17 cellular contexts compared by ENCODE assay signal in the genomic region with DNA sequence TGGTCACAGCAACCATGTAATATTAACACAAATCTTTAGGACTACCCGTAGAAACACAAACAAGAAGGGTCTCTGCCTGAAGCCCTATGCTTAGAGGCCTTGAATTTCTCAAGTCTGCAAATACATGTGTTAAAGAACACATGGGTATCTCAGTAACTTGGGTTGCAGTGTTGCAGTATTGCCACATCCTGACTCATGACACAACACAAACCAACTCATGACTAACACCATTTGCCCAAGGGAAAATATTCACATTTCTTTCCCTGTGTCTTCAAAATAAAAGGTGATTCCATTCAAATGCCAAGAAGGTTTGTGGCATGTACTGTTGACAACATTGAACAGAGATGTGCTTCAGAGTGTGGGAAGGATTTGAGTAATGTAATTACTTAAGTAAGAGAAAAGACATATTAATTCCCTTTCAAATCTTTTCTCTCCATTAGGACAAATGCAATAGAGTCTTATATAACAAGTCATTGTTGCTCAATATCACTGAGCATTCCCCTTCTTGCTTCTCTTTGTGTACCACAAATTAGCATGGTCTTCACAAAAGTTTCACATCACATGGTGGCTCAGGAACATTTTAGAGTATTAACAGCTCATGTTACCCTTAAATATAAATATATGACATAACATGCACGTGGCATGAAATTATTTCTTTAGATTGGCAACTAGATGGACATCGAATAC.
DNase-seq lines count a peak whose midpoint lies in the region; ATAC-seq and TF ChIP-seq lines count a peak whose summit lies in the region.
"Had no signal": no experiment of that assay in that cellular context is flagged by ENCODE, and none has a peak within 500 bp of the region (broad histone marks: within the 10 kb centered on the region; RNA-seq: fewer than 3 reads in every experiment).

No MANE protein-coding gene starts in this region.

- H2BK12ac ChIP-seq in trophoblast cell (ENCODE audit: low read length) = no peak overlapping the region

- H3K9me3 Mint-ChIP-seq in HFFc6 = peaks cover 15% of the 10 kb centered on the region
- H3K9me3 Mint-ChIP-seq: nephron progenitor cell had no signal

- H4K91ac ChIP-seq in trophoblast cell (ENCODE audit: low read depth, low read length) = no peak overlapping the region

- H4K8ac ChIP-seq in trophoblast cell (ENCODE audit: low read depth, low read length) = no peak overlapping the region

- H3K36me3 Mint-ChIP-seq in HFFc6 (ENCODE audit: low read depth) = no peaks in the 10 kb centered on the region

- H2BK5ac ChIP-seq in trophoblast cell (ENCODE audit: low read depth, low read length, poor library complexity) = no peak overlapping the region

- H3K4me1 ChIP-seq in trophoblast cell (ENCODE audit: control insufficient read depth in 1 of 2, insufficient read depth in 2 of 2, low read length in 2 of 2) = peaks cover 0 to 4% of the 10 kb centered on the region in 2 experiments
- no peaks in the 10 kb centered on the region for H3K4me1 ChIP-seq in mucosa of descending colon (ENCODE audit: low read depth)

- H3K9ac ChIP-seq in trophoblast cell (ENCODE audit: low read length) = no peak overlapping the region

- H2AK5ac ChIP-seq in trophoblast cell (ENCODE audit: low read length) = no peak overlapping the region

- no peaks in the 10 kb centered on the region for H3K4me1 Mint-ChIP-seq in HFFc6 (ENCODE audit: low read depth)

- in situ Hi-C loops in SK-MEL-5 (cut with HindIII; ENCODE audit: low pct_unique_long_range_greater_than_20kb, low sequenced_read_pairs) = no loop called here

- H3K27ac Mint-ChIP-seq in HFFc6 = no peak overlapping the region
- H3K27ac Mint-ChIP-seq: nephron progenitor cell had no signal

- no CpG with 5 or more reads among the region's 3 CpGs for WGBS in trophoblast cell (ENCODE audit: extremely low coverage, insufficient coverage, insufficient read length)

- H2BK120ac ChIP-seq in trophoblast cell (ENCODE audit: insufficient read depth, low read length, poor library complexity) = no peak overlapping the region

- H3K27ac ChIP-seq in trophoblast cell (ENCODE audit: low read depth, low read length) (peak overlapping the region; percentile 65), coronary artery (no peak overlapping the region)
- H3K27ac ChIP-seq: skin epidermis, thoracic aorta had no signal

- H4K12ac ChIP-seq in trophoblast cell (ENCODE audit: low read depth, low read length) = no peak overlapping the region

- H3K23ac ChIP-seq in trophoblast cell (ENCODE audit: low read length) = no peak overlapping the region

- H3K79me1 ChIP-seq in trophoblast cell (ENCODE audit: low read length) = no peaks in the 10 kb centered on the region

- H3K4me3 ChIP-seq in trophoblast cell (ENCODE audit: low read depth, low read length) (no peak overlapping the region), mucosa of descending colon (no peak overlapping the region), coronary artery (no peak overlapping the region)
- H3K4me3 ChIP-seq: skin epidermis, thoracic aorta had no signal

- H3K36me3 ChIP-seq in trophoblast cell (ENCODE audit: control insufficient read depth in 1 of 2, insufficient read depth in 2 of 2, low read length in 2 of 2) = no peaks in the 10 kb centered on the region
- H3K36me3 ChIP-seq in mucosa of descending colon (ENCODE audit: low read depth) = no peaks in the 10 kb centered on the region
- H3K36me3 ChIP-seq: thoracic aorta had no signal

- H3K79me2 ChIP-seq in trophoblast cell (ENCODE audit: control insufficient read depth, insufficient read depth, low read length, poor library complexity) = no peaks in the 10 kb centered on the region

- no peak overlapping the region for H3K4ac ChIP-seq in trophoblast cell (ENCODE audit: low read depth, low read length)

- H3K4me2 ChIP-seq in trophoblast cell (ENCODE audit: low read length) = no peak overlapping the region

- ATAC-seq in esophagus mucosa (peak; percentile 87), mucosa of descending colon (no peak), left lobe of liver (no peak)
- ATAC-seq: left colon had no signal

- H2AFZ ChIP-seq in trophoblast cell (ENCODE audit: insufficient read depth, low read length, poor library complexity) = no peak overlapping the region

- intact Hi-C loops in mucosa of descending colon (cut with DNase I, micrococcal nuclease) = no loop called here

- DNase-seq in HFFc6 = peak; percentile 8
- DNase-seq in SK-MEL-5 (ENCODE audit: low read depth, low spot score) = peak; percentile 81
- DNase-seq in trophoblast cell = peak; percentile 86 to 97
- no peak for DNase-seq in mucosa of descending colon
- no peak for DNase-seq in left lobe of liver (ENCODE audit: low spot score)
- DNase-seq in coronary artery (ENCODE audit: low spot score) = no peak
- no peak for DNase-seq in NCI-H1694 (lab: John Stamatoyannopoulos, UW)
- DNase-seq: activated CD4-positive, alpha-beta T cell treated with anti-CD3 and anti-CD28 coated beads, Interleukin-2, amount 50 U/mL, for 1 hour; central memory CD4-positive, alpha-beta T cell; COR-L47; left colon; NCI-H1436 treated with DMSO at 0.1 percent for 48 hours; nephron progenitor cell; T-helper 1 cell had no signal

- H3K9me3 ChIP-seq in trophoblast cell (ENCODE audit: insufficient read depth, low read depth, low read length) (no peaks in the 10 kb centered on the region), mucosa of descending colon (no peaks in the 10 kb centered on the region)
- H3K9me3 ChIP-seq: thoracic aorta had no signal

- H3K27me3 Mint-ChIP-seq in HFFc6 (ENCODE audit: insufficient read depth) = no peaks in the 10 kb centered on the region

- TF ChIP-seq CTCF in HFFc6 (IDR thresholded peaks at IDR 0.05) (no peak), mucosa of descending colon (IDR thresholded peaks at IDR 0.05) (no peak), coronary artery (IDR thresholded peaks at IDR 0.05) (no peak)

- H3K4me3 Mint-ChIP-seq in HFFc6 = no peak overlapping the region
- H3K4me3 Mint-ChIP-seq: nephron progenitor cell had no signal

- no peak overlapping the region for H3K18ac ChIP-seq in trophoblast cell (ENCODE audit: low read length)

- no peaks in the 10 kb centered on the region for H3K27me3 ChIP-seq in trophoblast cell (ENCODE audit: insufficient read depth, low read length)

- no peak overlapping the region for H3K14ac ChIP-seq in trophoblast cell (ENCODE audit: low read length)

Comparison
In these comparisons a context has a peak if more than half of its experiments do, and no peak if none do; other contexts are left out.
1. DNase-seq: peak in HFFc6 (single experiment), SK-MEL-5 (single experiment) and trophoblast cell (2 of 2); none in mucosa of descending colon (0 of 3), left lobe of liver (single experiment), coronary artery (single experiment) and NCI-H1694 (single experiment).